Comparison of ENCODE assay signal across 8 cellular contexts in the genomic region with DNA sequence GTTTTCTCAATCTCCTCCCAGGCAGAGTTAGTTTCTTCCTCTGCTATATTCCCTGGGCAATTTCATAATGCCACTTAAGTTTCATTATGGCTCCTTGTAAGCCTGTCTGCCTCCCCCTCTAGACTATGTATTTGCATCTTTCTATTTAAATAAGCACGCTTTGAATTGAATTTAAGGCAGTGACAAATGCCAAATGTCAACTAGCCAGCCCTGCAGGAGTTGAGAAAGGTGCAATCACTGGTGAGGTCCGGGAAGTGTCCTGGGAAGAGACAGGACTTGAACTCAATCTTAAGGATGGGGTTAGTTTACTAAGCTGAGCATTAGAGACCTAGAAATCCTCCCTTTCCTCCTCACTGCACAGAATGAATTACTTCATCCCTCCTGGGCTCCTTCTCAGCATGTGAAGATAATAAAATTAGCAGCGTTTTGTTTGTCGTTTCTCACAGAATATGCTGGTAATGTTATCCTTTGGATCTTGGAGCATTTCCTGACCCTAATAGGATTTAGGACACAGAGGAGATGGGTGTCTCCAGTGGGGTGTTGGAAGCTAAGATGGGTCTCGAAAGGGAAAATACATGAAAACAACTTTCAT. TPM values are rescaled to one million over a fixed set of nuclear protein-coding genes. Genes with fewer than 3 reads are reported as not detected.
DNase-seq lines count a peak whose midpoint lies in the region; ATAC-seq and TF ChIP-seq lines count a peak whose summit lies in the region.

No MANE protein-coding gene starts in this region.

- H3K4me3 Mint-ChIP-seq in central memory CD8-positive, alpha-beta T cell, result peak overlapping the region; percentile 93
- peak overlapping the region; percentile 85 for H3K4me3 Mint-ChIP-seq in osteocyte (ENCODE audit: unreplicated experiment)

- ATAC-seq in HG03439 (IDR thresholded peaks at IDR 0.05; ENCODE audit: unreplicated experiment) (peak; percentile 22), HG03521 (IDR thresholded peaks at IDR 0.05; ENCODE audit: unreplicated experiment) (no peak), GM18858 (IDR thresholded peaks at IDR 0.05; ENCODE audit: unreplicated experiment) (no peak)
- ATAC-seq in central memory CD8-positive, alpha-beta T cell (replicated peaks; ENCODE audit: extremely low read depth, poor library complexity, severe bottlenecking), result no peak

- no peaks in the 10 kb centered on the region for H3K9me3 Mint-ChIP-seq in central memory CD8-positive, alpha-beta T cell
- H3K9me3 Mint-ChIP-seq in osteocyte (ENCODE audit: unreplicated experiment), result peaks cover 4% of the 10 kb centered on the region

- H3K4me3 ChIP-seq in GM12875 (ENCODE audit: low read depth, low read length), result peak overlapping the region; percentile 84

- peaks cover 12% of the 10 kb centered on the region for H3K4me1 Mint-ChIP-seq in central memory CD8-positive, alpha-beta T cell
- H3K4me1 Mint-ChIP-seq in osteocyte (ENCODE audit: unreplicated experiment), result peaks cover 23% of the 10 kb centered on the region

- H3K36me3 Mint-ChIP-seq in central memory CD8-positive, alpha-beta T cell (ENCODE audit: insufficient read depth), result peaks cover 27% of the 10 kb centered on the region
- peaks cover 16% of the 10 kb centered on the region for H3K36me3 Mint-ChIP-seq in osteocyte (ENCODE audit: unreplicated experiment)

- H3K27me3 Mint-ChIP-seq in central memory CD8-positive, alpha-beta T cell, result no peaks in the 10 kb centered on the region
- no peaks in the 10 kb centered on the region for H3K27me3 Mint-ChIP-seq in osteocyte (ENCODE audit: unreplicated experiment)

- TF ChIP-seq CTCF in GM12875 (IDR thresholded peaks at IDR 0.05; ENCODE audit: borderline replicate concordance, insufficient read depth, low read depth, low read length) (no peak), osteocyte (IDR thresholded peaks at IDR 0.05) (no peak)

- DNase-seq in central memory CD8-positive, alpha-beta T cell (ENCODE audit: low spot score in 2 of 2), result no peak
- no peak for DNase-seq in osteocyte (ENCODE audit: extremely low spot score, unreplicated experiment)
- DNase-seq in DMS153 (lab: John Stamatoyannopoulos, UW), result no peak
- DNase-seq in stimulated activated CD4-positive, alpha-beta T cell treated with anti-CD3 and anti-CD28 coated beads, Interleukin-2, amount 100 ng/mL, for 48 hours, result no peak

- H3K27ac Mint-ChIP-seq in central memory CD8-positive, alpha-beta T cell (ENCODE audit: low read depth), result peak overlapping the region; percentile 82
- peak overlapping the region; percentile 91 for H3K27ac Mint-ChIP-seq in osteocyte (ENCODE audit: unreplicated experiment)

RNA-seq across cellular contexts. Expression of gene TCP11L1, which starts 1.6 kb away (rescaled TPM):
- total RNA-seq in osteocyte, result 24.2 and 26.2 TPM in 2 replicates

RNA-seq across cellular contexts. Expression of gene DEPDC7, which starts 25.3 kb away (rescaled TPM):
- 2.9 and 3.7 TPM in 2 replicates for total RNA-seq in osteocyte
